Comparison of ENCODE assay signal across 8 cellular contexts in genomic region chr1:16168144-16168496, GRCh38. TPM values are rescaled to one million over a fixed set of nuclear protein-coding genes. Genes with fewer than 3 reads are reported as not detected.
DNase-seq lines count a peak whose midpoint lies in the region; ATAC-seq, FAIRE-seq and TF ChIP-seq lines count a peak whose summit lies in the region.
"Not testable (repeated sequence)": the region's sequence is repeated elsewhere in the genome, so short reads cannot be mapped to it uniquely, and the experiment has no call there.

No MANE protein-coding gene starts in this region.

- H3K27ac ChIP-seq in A549 (peak overlapping the region; percentile 97 to 99), GM23338 (ENCODE audit: low read depth) (peak overlapping the region; percentile 90), PC-9 (peak overlapping the region; percentile 46; the same call in 1 of the 2 replicates)
- H3K27ac ChIP-seq in left ventricle myocardium inferior (replicated peaks) = not testable (repeated sequence)
- H3K27ac ChIP-seq in naive thymus-derived CD4-positive, alpha-beta T cell (ENCODE audit: low read depth, low read length) = peak overlapping the region; percentile 53

- H3K4me3 ChIP-seq in A549 (peak overlapping the region; percentile 60), GM23338 (peak overlapping the region; percentile 63), left ventricle myocardium inferior (peak overlapping the region; percentile 67)
- not testable (repeated sequence) for H3K4me3 ChIP-seq in PC-9; skeletal muscle satellite cell (ENCODE audit: low read length)
- peak overlapping the region; percentile 41 for H3K4me3 ChIP-seq in naive thymus-derived CD4-positive, alpha-beta T cell (ENCODE audit: low read length)

- not testable (repeated sequence) for H3K9me2 ChIP-seq in GM23338 (ENCODE audit: insufficient read depth); PC-9 (ENCODE audit: insufficient read depth)

- H3K4me2 ChIP-seq in A549 = peak overlapping the region; percentile 95
- H3K4me2 ChIP-seq in GM23338 = peak overlapping the region; percentile 84
- H3K4me2 ChIP-seq in PC-9 = peak overlapping the region; percentile 79; the same call in 1 of the 2 replicates
- peak overlapping the region; percentile 76 for H3K4me2 ChIP-seq in skeletal muscle satellite cell (ENCODE audit: low read length)

- not testable (repeated sequence) for ATAC-seq in A549; central memory CD8-positive, alpha-beta T cell (replicated peaks; ENCODE audit: extremely low read depth, poor library complexity, severe bottlenecking); naive thymus-derived CD4-positive, alpha-beta T cell
- peak; percentile 1; the same call in 1 of the 3 replicates for ATAC-seq in GM23338

- H3F3A ChIP-seq in GM23338 (replicated peaks; ENCODE audit: low read depth) (peaks cover 20% of the 10 kb centered on the region), PC-9 (ENCODE audit: insufficient read depth, low read depth) (peaks cover 22% of the 10 kb centered on the region; the same call in 1 of the 2 replicates)

- not testable (repeated sequence) for H3K79me2 ChIP-seq in GM23338 (replicated peaks; ENCODE audit: insufficient read depth); PC-9 (ENCODE audit: low read depth)

- H2AFZ ChIP-seq in GM23338 = 0 out of 2 replicates have a peak overlapping the region, but pooled peaks have one; percentile 28
- H2AFZ ChIP-seq in PC-9 = not testable (repeated sequence)

- CTCF ChIA-PET in A549 (lab: Yijun Ruan, JAX) = interaction anchor here (1.0 to 2.6 kb wide), 4 partner anchors 12 to 89 kb away, joined by 3 to 12 read pairs (median 6); no protein-coding TSS in a partner anchor
- CTCF ChIA-PET in PC-9 (lab: Charles Lee) = not testable (repeated sequence)
- CTCF ChIA-PET in naive thymus-derived CD4-positive, alpha-beta T cell (lab: Charles Lee) = interaction anchor here (0.6 to 1.7 kb wide), 3 partner anchors 13 to 253 kb away, joined by 3 to 7 read pairs (median 4); no protein-coding TSS in a partner anchor

- WGBS in A549 (ENCODE audit: missing lambda C conversion rate) = 34% methylated on average over 10 of the region's 10 CpGs

- H3K36me3 ChIP-seq in GM23338 (ENCODE audit: insufficient read depth); PC-9 (ENCODE audit: low read depth); left ventricle myocardium inferior; naive thymus-derived CD4-positive, alpha-beta T cell (ENCODE audit: control insufficient read depth in 2 of 3, insufficient read depth in 3 of 3, low read length in 3 of 3); skeletal muscle satellite cell (ENCODE audit: insufficient read depth, low read length): not testable (repeated sequence)

- peaks cover 27% of the 10 kb centered on the region for H3K27me3 Mint-ChIP-seq in GM23338 (ENCODE audit: insufficient read depth, low read depth, poor library complexity)
- not testable (repeated sequence) for H3K27me3 Mint-ChIP-seq in activated T-cell treated with anti-CD3 and anti-CD28 coated beads, Interleukin-2, amount 50 U/mL, for 24 hours; central memory CD8-positive, alpha-beta T cell
- H3K27me3 Mint-ChIP-seq in naive thymus-derived CD4-positive, alpha-beta T cell = peaks cover 0 to 59% (median 0%) of the 10 kb centered on the region in 5 donors

- not testable (repeated sequence) for H3K9me3 Mint-ChIP-seq in GM23338; activated T-cell treated with anti-CD3 and anti-CD28 coated beads, Interleukin-2, amount 50 U/mL, for 24 hours; central memory CD8-positive, alpha-beta T cell; naive thymus-derived CD4-positive, alpha-beta T cell

- peak overlapping the region; percentile 52; the same call in 1 of the 2 replicates for H3K27ac Mint-ChIP-seq in GM23338
- not testable (repeated sequence) for H3K27ac Mint-ChIP-seq in activated T-cell treated with anti-CD3 and anti-CD28 coated beads, Interleukin-2, amount 50 U/mL, for 24 hours
- H3K27ac Mint-ChIP-seq in central memory CD8-positive, alpha-beta T cell (ENCODE audit: low read depth) = peak overlapping the region; percentile 74
- H3K27ac Mint-ChIP-seq in naive thymus-derived CD4-positive, alpha-beta T cell = peak overlapping the region in 6 of 9 donors; percentile 51 to 92 (median 76)

- POLR2A ChIA-PET in A549 (lab: Yijun Ruan, JAX); naive thymus-derived CD4-positive, alpha-beta T cell (lab: Charles Lee): not testable (repeated sequence)
- POLR2A ChIA-PET in PC-9 (lab: Charles Lee; ENCODE audit: unreplicated experiment) = interaction anchor here (0.6 kb wide), 1 partner anchor 1625 kb away, joined by 17 read pairs; no protein-coding TSS in a partner anchor

- H3K4me1 ChIP-seq in A549 = peaks cover 82% of the 10 kb centered on the region
- H3K4me1 ChIP-seq in GM23338 (ENCODE audit: insufficient read depth) = peaks cover 39% of the 10 kb centered on the region; the same call in 1 of the 2 replicates
- H3K4me1 ChIP-seq in PC-9 (replicated peaks; ENCODE audit: insufficient read depth) = peaks cover 72% of the 10 kb centered on the region
- H3K4me1 ChIP-seq in left ventricle myocardium inferior = peaks cover 31% of the 10 kb centered on the region
- H3K4me1 ChIP-seq in naive thymus-derived CD4-positive, alpha-beta T cell (ENCODE audit: control insufficient read depth in 2 of 2, insufficient read depth in 2 of 2, low read length in 2 of 2) = peaks cover 18 to 34% of the 10 kb centered on the region in 2 donors
- H3K4me1 ChIP-seq in skeletal muscle satellite cell (ENCODE audit: control insufficient read depth, insufficient read depth, low read length) = peaks cover 17% of the 10 kb centered on the region

- H3K9ac ChIP-seq in skeletal muscle satellite cell (ENCODE audit: low read depth, low read length) = not testable (repeated sequence)

- not testable (repeated sequence) for BruUV-seq in PC-9 (replicated peaks; lab: Mats Ljungman, UMichigan)

- DNase-seq in A549 (ENCODE audit: low read depth in 1 of 2, low spot score in 1 of 2); GM23338 (ENCODE audit: low spot score); PC-9; activated T-cell treated with anti-CD3 and anti-CD28 coated beads, Interleukin-2, amount 50 U/mL, for 24 hours; central memory CD8-positive, alpha-beta T cell (ENCODE audit: low spot score in 2 of 2); left ventricle myocardium inferior; naive thymus-derived CD4-positive, alpha-beta T cell: not testable (repeated sequence)

- peak overlapping the region; percentile 71 for H3K4me3 Mint-ChIP-seq in GM23338
- peak overlapping the region; percentile 59 for H3K4me3 Mint-ChIP-seq in activated T-cell treated with anti-CD3 and anti-CD28 coated beads, Interleukin-2, amount 50 U/mL, for 24 hours
- peak overlapping the region; percentile 69 for H3K4me3 Mint-ChIP-seq in central memory CD8-positive, alpha-beta T cell
- peak overlapping the region; percentile 56 to 85 (median 80) for H3K4me3 Mint-ChIP-seq in naive thymus-derived CD4-positive, alpha-beta T cell

- not testable (repeated sequence) for H3K36me3 Mint-ChIP-seq in GM23338 (ENCODE audit: low read depth); activated T-cell treated with anti-CD3 and anti-CD28 coated beads, Interleukin-2, amount 50 U/mL, for 24 hours (ENCODE audit: low read depth); central memory CD8-positive, alpha-beta T cell (ENCODE audit: insufficient read depth); naive thymus-derived CD4-positive, alpha-beta T cell

- H3K27me3 ChIP-seq in GM23338 (ENCODE audit: insufficient read depth); PC-9 (ENCODE audit: insufficient read depth, low read depth); left ventricle myocardium inferior (ENCODE audit: low read depth); naive thymus-derived CD4-positive, alpha-beta T cell (ENCODE audit: control insufficient read depth in 2 of 2, insufficient read depth in 2 of 2, low read length in 2 of 2); skeletal muscle satellite cell (ENCODE audit: control insufficient read depth, insufficient read depth, low read length): not testable (repeated sequence)

- not testable (repeated sequence) for H4K20me1 ChIP-seq in GM23338 (replicated peaks; ENCODE audit: insufficient read depth); PC-9 (ENCODE audit: insufficient read depth)

- TF ChIP-seq POLR2A in A549 (IDR thresholded peaks at IDR 0.05; ENCODE audit: low read length) = not testable (repeated sequence)

- not testable (repeated sequence) for TF ChIP-seq RAD21 in A549 (conservative IDR thresholded peaks at IDR 0.05 in 1 of 2, IDR thresholded peaks at IDR 0.05 in 1 of 2)

- peaks cover 44% of the 10 kb centered on the region for H3K4me1 Mint-ChIP-seq in GM23338
- peaks cover 32% of the 10 kb centered on the region for H3K4me1 Mint-ChIP-seq in activated T-cell treated with anti-CD3 and anti-CD28 coated beads, Interleukin-2, amount 50 U/mL, for 24 hours (ENCODE audit: low read depth)
- H3K4me1 Mint-ChIP-seq in central memory CD8-positive, alpha-beta T cell = peaks cover 37% of the 10 kb centered on the region
- peaks cover 25 to 67% (median 47%) of the 10 kb centered on the region in 7 donors for H3K4me1 Mint-ChIP-seq in naive thymus-derived CD4-positive, alpha-beta T cell

- intact Hi-C loops in PC-9 (cut with micrococcal nuclease; ENCODE audit: unreplicated experiment); left ventricle myocardium inferior (cut with micrococcal nuclease): not testable (repeated sequence)
- intact Hi-C loops in naive thymus-derived CD4-positive, alpha-beta T cell (cut with micrococcal nuclease) = loop anchor here in 1 of 2 donors (1.0 kb wide), 1 partner anchor 38 kb away; no protein-coding TSS in a partner anchor

- not testable (repeated sequence) for TF ChIP-seq CTCF in A549 (IDR thresholded peaks at IDR 0.05); PC-9 (conservative IDR thresholded peaks at IDR 0.05); left ventricle myocardium inferior (IDR thresholded peaks at IDR 0.05; ENCODE audit: borderline replicate concordance)
- peak in 1 of 2 experiments; percentile 54; a peak in 2 of 4 replicates for TF ChIP-seq CTCF in GM23338 (conservative IDR thresholded peaks at IDR 0.05; ENCODE audit: low read depth in 2 of 2)

- not testable (repeated sequence) for FAIRE-seq in A549 (lab: Jason Lieb, UNC)

- H3K9me3 ChIP-seq in A549; PC-9 (ENCODE audit: insufficient read depth, low read depth); left ventricle myocardium inferior (replicated peaks); naive thymus-derived CD4-positive, alpha-beta T cell (ENCODE audit: control insufficient read depth in 2 of 3, low read length in 3 of 3); skeletal muscle satellite cell (replicated peaks; ENCODE audit: low read length): not testable (repeated sequence)

- not testable (repeated sequence) for TF ChIP-seq EP300 in A549 (IDR thresholded peaks at IDR 0.05)

RNA-seq across cellular contexts. Expression of gene EPHA2, which starts 12.3 kb away (rescaled TPM):
- polyA plus RNA-seq in A549 (2011; rRNA removed) = 55.0 and 59.3 TPM in 2 replicates
- polyA plus RNA-seq in A549 (2012; cell fraction: cytosol; rRNA removed) = 112 and 122 TPM in 2 replicates
- 317 and 462 TPM in 2 replicates for polyA plus RNA-seq in A549 (2012; cell fraction: nucleus; rRNA removed)
- 87.1 to 93.8 TPM (median 93.2 TPM) in 3 replicates for polyA plus RNA-seq in A549 (2017; fragmentation: RNase III; extraction: RNeasy Plus Mini Kit Qiagen cat#74134 plus additional on column Dnase treatment)
- polyA minus RNA-seq in A549 (2011; rRNA and poly(A)+ RNA removed) = 99.4 and 100.0 TPM in 2 replicates
- 35.0 and 51.2 TPM in 2 replicates for total RNA-seq in GM23338 (2014; rRNA removed; shearing (Covaris generic))
- 7.5 and 8.5 TPM in 2 replicates for polyA plus RNA-seq in GM23338 (2016; fragmentation: Nextera tagmentation; extraction: Ambion mirVana)
- 48.3 and 65.8 TPM in 2 replicates for total RNA-seq in PC-9 (2021)
- total RNA-seq in left ventricle myocardium inferior = 9.6 TPM
- under 1 TPM in 2 of 5 experiments, not detected in 3; 0.59 to 0.61 TPM for total RNA-seq in naive thymus-derived CD4-positive, alpha-beta T cell
- under 1 TPM in 1 of 2 donors, not detected in 1; 0.30 TPM for polyA plus RNA-seq in naive thymus-derived CD4-positive, alpha-beta T cell
- total RNA-seq in skeletal muscle satellite cell (2012; rRNA removed) = 8.3 and 8.4 TPM in 2 replicates

RNA-seq across cellular contexts. Expression of gene ARHGEF19, which starts 44.3 kb away (rescaled TPM):
- 6.1 and 6.7 TPM in 2 replicates for polyA plus RNA-seq in A549 (2011; rRNA removed)
- 9.2 and 11.2 TPM in 2 replicates for polyA plus RNA-seq in A549 (2012; cell fraction: cytosol; rRNA removed)
- 25.8 and 26.3 TPM in 2 replicates for polyA plus RNA-seq in A549 (2012; cell fraction: nucleus; rRNA removed)
- 7.6 to 9.5 TPM (median 9.2 TPM) in 3 replicates for polyA plus RNA-seq in A549 (2017; fragmentation: RNase III; extraction: RNeasy Plus Mini Kit Qiagen cat#74134 plus additional on column Dnase treatment)
- polyA minus RNA-seq in A549 (2011; rRNA and poly(A)+ RNA removed) = 3.2 and 4.2 TPM in 2 replicates
- 37.5 and 46.4 TPM in 2 replicates for total RNA-seq in GM23338 (2014; rRNA removed; shearing (Covaris generic))
- 19.5 and 22.5 TPM in 2 replicates for polyA plus RNA-seq in GM23338 (2016; fragmentation: Nextera tagmentation; extraction: Ambion mirVana)
- total RNA-seq in PC-9 (2021) = 38.5 and 44.3 TPM in 2 replicates
- total RNA-seq in left ventricle myocardium inferior = 2.2 TPM
- 10 to 100 TPM in 3 of 5 experiments, 1 to 10 TPM in 2; 8.8 to 12.4 (median 10.5) TPM for total RNA-seq in naive thymus-derived CD4-positive, alpha-beta T cell
- polyA plus RNA-seq in naive thymus-derived CD4-positive, alpha-beta T cell = 1 to 10 TPM; 5.1 to 9.0 TPM
- 4.6 and 4.8 TPM in 2 replicates for total RNA-seq in skeletal muscle satellite cell (2012; rRNA removed)
